In genomic region chr10:72625608-72626443, GRCh38 we compare ENCODE assay signal across 8 cellular contexts. TPM values are rescaled to one million over a fixed set of nuclear protein-coding genes. Genes with fewer than 3 reads are reported as not detected.
DNase-seq lines count a peak whose midpoint lies in the region; ATAC-seq and TF ChIP-seq lines count a peak whose summit lies in the region.

A gene with protein sequence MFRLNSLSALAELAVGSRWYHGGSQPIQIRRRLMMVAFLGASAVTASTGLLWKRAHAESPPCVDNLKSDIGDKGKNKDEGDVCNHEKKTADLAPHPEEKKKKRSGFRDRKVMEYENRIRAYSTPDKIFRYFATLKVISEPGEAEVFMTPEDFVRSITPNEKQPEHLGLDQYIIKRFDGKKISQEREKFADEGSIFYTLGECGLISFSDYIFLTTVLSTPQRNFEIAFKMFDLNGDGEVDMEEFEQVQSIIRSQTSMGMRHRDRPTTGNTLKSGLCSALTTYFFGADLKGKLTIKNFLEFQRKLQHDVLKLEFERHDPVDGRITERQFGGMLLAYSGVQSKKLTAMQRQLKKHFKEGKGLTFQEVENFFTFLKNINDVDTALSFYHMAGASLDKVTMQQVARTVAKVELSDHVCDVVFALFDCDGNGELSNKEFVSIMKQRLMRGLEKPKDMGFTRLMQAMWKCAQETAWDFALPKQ (minus strand): TSS chr10:72626079. CDS start chr10:72566793, 59,286 bp downstream.

- H3K27ac ChIP-seq in testis, result peak within 1 kb of the TSS; percentile 85 to 89

- peak within 1 kb of the TSS; percentile 90 to 98 for H3K27ac Mint-ChIP-seq in activated naive CD4-positive, alpha-beta T cell treated with anti-CD3 and anti-CD28 coated beads, Interleukin-2, amount 50 U/mL, for 72 hours

- DNase-seq in GM06990 (ENCODE audit: extremely low read depth, insufficient read length), result peak; percentile 94
- DNase-seq in NCI-H1092 treated with DMSO at 0.1 percent for 48 hours (lab: John Stamatoyannopoulos, UW), result peak; percentile 96
- peak; percentile 94 for DNase-seq in SKM-1 (lab: John Stamatoyannopoulos, UW; ENCODE audit: unreplicated experiment)
- peak; percentile 90 to 93 for DNase-seq in activated naive CD4-positive, alpha-beta T cell treated with anti-CD3 and anti-CD28 coated beads, Interleukin-2, amount 50 U/mL, for 72 hours (ENCODE audit: low spot score in 2 of 2)
- no peak for DNase-seq in glomerular endothelial cell (ENCODE audit: extremely low read depth, low read depth, low spot score)
- DNase-seq in omental fat pad (ENCODE audit: low spot score), result peak; percentile 97
- DNase-seq in testis, result peak; percentile 99

- H3K36me3 Mint-ChIP-seq in activated naive CD4-positive, alpha-beta T cell treated with anti-CD3 and anti-CD28 coated beads, Interleukin-2, amount 50 U/mL, for 72 hours, result peaks cover 10 to 12% of the 10 kb centered on the region in 2 donors

- peak; percentile 56 for TF ChIP-seq POLR2A in testis (IDR thresholded peaks at IDR 0.05)

- peak; percentile 98 for ATAC-seq in HG02588 (IDR thresholded peaks at IDR 0.05; ENCODE audit: unreplicated experiment)
- peak; percentile 96 to 99 for ATAC-seq in activated naive CD4-positive, alpha-beta T cell treated with anti-CD3 and anti-CD28 coated beads, Interleukin-2, amount 50 U/mL, for 72 hours
- ATAC-seq in omental fat pad (ENCODE audit: low FRiP score), result peak; percentile 100

- H3K9me3 Mint-ChIP-seq in activated naive CD4-positive, alpha-beta T cell treated with anti-CD3 and anti-CD28 coated beads, Interleukin-2, amount 50 U/mL, for 72 hours, result no peaks in the 10 kb centered on the region

- H3K36me3 ChIP-seq in GM06990 (ENCODE audit: control insufficient read depth, insufficient read depth, low read length) (no peaks in the 10 kb centered on the region), testis (ENCODE audit: low read depth, missing control alignments) (no peaks in the 10 kb centered on the region)

- H3K27me3 ChIP-seq in GM06990 (replicated peaks; ENCODE audit: control insufficient read depth, insufficient read depth, low read length), result no peaks in the 10 kb centered on the region
- H3K27me3 ChIP-seq in testis, result no peaks in the 10 kb centered on the region

- H3K4me3 ChIP-seq in GM06990 (replicated peaks; ENCODE audit: low read depth, low read length) (peak within 1 kb of the TSS; percentile 98), testis (peak within 1 kb of the TSS; percentile 75 to 91)

- TF ChIP-seq CTCF in GM06990 (IDR thresholded peaks at IDR 0.05; ENCODE audit: insufficient read depth, low read length, poor library complexity, severe bottlenecking) (no peak), omental fat pad (IDR thresholded peaks at IDR 0.05) (no peak), testis (IDR thresholded peaks at IDR 0.05) (peak in 1 of 3 experiments; percentile 6)

- 0% methylated on average over 48 to 49 of the region's 49 CpGs for WGBS in testis, 2 donors

- intact Hi-C loops in testis (cut with DNase I; ENCODE audit: low total_unique reads), result no loop called here

- no peaks in the 10 kb centered on the region for H3K9me3 ChIP-seq in testis

- peaks cover 5% of the 10 kb centered on the region for H3K4me1 ChIP-seq in testis

RNA-seq across cellular contexts. Expression of the gene that starts here (rescaled TPM):
- 10 to 100 TPM; 42.8 to 49.6 TPM for total RNA-seq in activated naive CD4-positive, alpha-beta T cell treated with anti-CD3 and anti-CD28 coated beads, Interleukin-2, amount 50 U/mL, for 72 hours
- total RNA-seq in glomerular endothelial cell (32.7 and 33.3 TPM in 2 replicates), omental fat pad (10 to 100 TPM; 21.9 to 36.2 (median 31.7) TPM), testis (10 to 100 TPM; 34.7 to 42.7 TPM)
- 38.9 TPM for polyA plus RNA-seq in testis (ENCODE audit: insufficient read depth, low read depth, low replicate concordance)
